ENCODE assay signal across 33 cellular contexts in the genomic region with DNA sequence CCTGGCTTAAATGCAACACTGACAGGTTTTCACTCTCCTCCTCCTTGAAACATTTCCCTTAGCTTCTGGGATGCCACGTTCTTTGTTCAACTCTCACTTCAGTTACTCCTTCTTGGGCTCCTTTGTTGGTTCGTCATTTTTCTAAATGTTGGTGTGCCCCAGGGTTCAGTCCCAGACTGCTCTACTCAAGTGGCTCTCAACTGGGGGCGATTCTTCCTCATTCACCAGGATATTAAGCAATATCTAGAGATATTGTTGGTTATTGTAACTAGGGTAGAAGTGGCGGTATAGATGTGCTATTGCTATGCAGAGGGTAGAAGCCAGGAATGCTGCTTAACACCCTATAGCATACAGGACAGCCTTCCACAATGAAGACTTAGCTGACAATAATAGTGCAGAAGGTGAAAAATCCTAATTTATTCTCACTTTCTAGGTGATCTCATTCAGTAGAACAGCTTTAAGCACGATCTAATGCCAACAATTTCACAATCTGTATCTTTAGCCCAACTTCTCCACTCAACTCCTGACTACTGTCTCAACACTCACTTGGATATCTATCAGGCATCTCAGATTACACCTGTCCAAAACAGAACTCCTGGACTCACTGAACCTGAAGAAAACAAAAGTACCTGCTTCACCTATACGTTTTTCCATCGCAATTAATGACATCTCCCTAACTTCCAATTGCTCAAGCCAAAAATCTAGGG. TPM values are rescaled to one million over a fixed set of nuclear protein-coding genes. Genes with fewer than 3 reads are reported as not detected.
DNase-seq lines count a peak whose midpoint lies in the region; ATAC-seq, FAIRE-seq and TF ChIP-seq lines count a peak whose summit lies in the region.
"Had no signal": no experiment of that assay in that cellular context is flagged by ENCODE, and none has a peak within 500 bp of the region (broad histone marks: within the 10 kb centered on the region; RNA-seq: fewer than 3 reads in every experiment).

No MANE protein-coding gene starts in this region.

- H4K20me1 ChIP-seq in BLaER1 treated with 17β-estradiol and CSF1 and Interleukin-3, amounts not matched to agents 10 nM and 100 nM = peaks cover 0 to 59% (median 36%) of the 10 kb centered on the region in 11 experiments; a peak in 18 of 22 replicates

- peak overlapping the region in 1 of 10 experiments; percentile 21; a peak in 1 of 20 replicates for H3K4me3 ChIP-seq in BLaER1 treated with 17β-estradiol and CSF1 and Interleukin-3, amounts not matched to agents 10 nM and 100 nM
- H3K4me3 ChIP-seq in HEK293 (ENCODE audit: low read depth, low read length) (no peak overlapping the region), lower lobe of right lung (peak overlapping the region; percentile 18)
- H3K4me3 ChIP-seq: ascending aorta, HAP-1, SJSA1, skin epidermis, suprapubic skin, upper lobe of left lung had no signal

- DNase-seq in SIG-M5 treated with dmso at 0.1 percent for 504 hours (lab: John Stamatoyannopoulos, UW; ENCODE audit: unreplicated experiment) = peak; percentile 83
- no peak for DNase-seq in lower lobe of right lung
- no peak for DNase-seq in HT-29 (ENCODE audit: low spot score)
- DNase-seq in NCI-H2107 (lab: John Stamatoyannopoulos, UW) = no peak
- DNase-seq in GM19239 (ENCODE audit: insufficient read length, low spot score) = no peak
- DNase-seq: activated CD8-positive, alpha-beta memory T cell treated with anti-CD3 and anti-CD28 coated beads, Interleukin-2, amount 10 ng/mL, durations not matched to agents 7 days and 5 days; activated T-cell treated with anti-CD3 and anti-CD28 coated beads, Interleukin-2, amount 50 U/mL, for 48 hours; C1 segment of cervical spinal cord; central memory CD4-positive, alpha-beta T cell; COR-L47; dermis blood vessel endothelial cell; DMS53; endodermal cell; head of caudate nucleus; natural killer cell; NCI-H1417; NCI-H2029; NCI-H2227 treated with DMSO at 0.1 percent for 48 hours; NCI-H526 treated with DMSO at 0.1 percent for 48 hours; NK-92 treated with Interleukin-12 subunit alpha and Interleukin-12 subunit beta, amount 100 ng/mL, for 24 hours; nucleus accumbens; stimulated activated naive B cell treated with anti-CD40 and anti-IgM and Interleukin-4, amounts not matched to agents 10 μg/mL and 1 μg/mL and 100 μg/mL, for 72 hours had no signal

- CTCF ChIA-PET in HEK293 (lab: Yijun Ruan, JAX) = interaction anchor here (0.5 to 0.8 kb wide), 3 partner anchors 9 to 266 kb away, joined by 3 to 4 read pairs (median 3); no protein-coding TSS in a partner anchor

- H3K4me2 ChIP-seq in BLaER1 treated with 17β-estradiol and CSF1 and Interleukin-3, amounts not matched to agents 10 nM and 100 nM = peak overlapping the region in 9 of 11 experiments; percentile 23 to 93 (median 52); a peak in 15 of 22 replicates

- peak overlapping the region in 3 of 11 experiments; percentile 3 to 30 (median 15); a peak in 3 of 22 replicates for H3K27ac ChIP-seq in BLaER1 treated with 17β-estradiol and CSF1 and Interleukin-3, amounts not matched to agents 10 nM and 100 nM
- H3K27ac ChIP-seq in HEK293 (ENCODE audit: extremely low read depth, low read depth, low read length) (no peak overlapping the region), lower lobe of right lung (peak overlapping the region; percentile 48)
- H3K27ac ChIP-seq: ascending aorta, SJSA1, skin epidermis, suprapubic skin had no signal

- intact Hi-C loops in lower lobe of right lung (cut with DNase I) = no loop called here

- H3K9me3 ChIP-seq in BLaER1 treated with 17β-estradiol and CSF1 and Interleukin-3, amounts not matched to agents 10 nM and 100 nM (replicated peaks in 1 of 11) = no peaks in the 10 kb centered on the region
- H3K9me3 ChIP-seq in HEK293 (ENCODE audit: control insufficient read depth, insufficient read depth, low read depth, low read length) = no peaks in the 10 kb centered on the region
- no peaks in the 10 kb centered on the region for H3K9me3 ChIP-seq in lower lobe of right lung
- H3K9me3 ChIP-seq: ascending aorta, HAP-1, SJSA1, suprapubic skin, upper lobe of left lung had no signal

- peaks cover 66 to 86% (median 82%) of the 10 kb centered on the region in 11 experiments for H3K36me3 ChIP-seq in BLaER1 treated with 17β-estradiol and CSF1 and Interleukin-3, amounts not matched to agents 10 nM and 100 nM
- peaks cover 10 to 83% of the 10 kb centered on the region in 2 experiments; a peak in 2 of 3 replicates for H3K36me3 ChIP-seq in HEK293 (ENCODE audit: control insufficient read depth in 2 of 2, insufficient read depth in 1 of 2, low read length in 2 of 2)
- H3K36me3 ChIP-seq in lower lobe of right lung = peaks cover 73% of the 10 kb centered on the region

- FAIRE-seq in GM19239 (lab: Jason Lieb, UNC) = no peak
- FAIRE-seq: keratinocyte, RCC 7860 had no signal

- H3K27me3 ChIP-seq in BLaER1 treated with 17β-estradiol and CSF1 and Interleukin-3, amounts not matched to agents 10 nM and 100 nM = no peaks in the 10 kb centered on the region
- no peaks in the 10 kb centered on the region for H3K27me3 ChIP-seq in lower lobe of right lung (ENCODE audit: low read depth)
- H3K27me3 ChIP-seq: ascending aorta, SJSA1, suprapubic skin, upper lobe of left lung had no signal

- H3K9ac ChIP-seq in BLaER1 treated with 17β-estradiol and CSF1 and Interleukin-3, amounts not matched to agents 10 nM and 100 nM = peak overlapping the region in 1 of 11 experiments; percentile 3; a peak in 1 of 22 replicates

- POLR2A ChIA-PET in HEK293 (lab: Yijun Ruan, JAX) = interaction anchor here (0.5 to 0.6 kb wide), 2 partner anchors 158 to 310 kb away, joined by 3 to 7 read pairs; no protein-coding TSS in a partner anchor

- TF ChIP-seq CTCF in HEK293 (tag by site-specific recombination; IDR thresholded peaks at IDR 0.05) = no peak
- no peak for TF ChIP-seq CTCF in lower lobe of right lung (IDR thresholded peaks at IDR 0.05)

- ATAC-seq in lower lobe of right lung (peak; percentile 55 to 62), HG02884 (IDR thresholded peaks at IDR 0.05; ENCODE audit: unreplicated experiment) (no peak)
- ATAC-seq: activated CD8-positive, alpha-beta memory T cell treated with anti-CD3 and anti-CD28 coated beads, Interleukin-2, amount 10 ng/mL, durations not matched to agents 7 days and 5 days; natural killer cell; stimulated activated naive B cell treated with anti-CD40 and anti-IgM and Interleukin-4, amounts not matched to agents 10 μg/mL and 1 μg/mL and 100 μg/mL, for 72 hours had no signal

- H3K4me1 ChIP-seq in BLaER1 treated with 17β-estradiol and CSF1 and Interleukin-3, amounts not matched to agents 10 nM and 100 nM = peaks cover 20 to 54% (median 46%) of the 10 kb centered on the region in 10 experiments
- H3K4me1 ChIP-seq in HEK293 (ENCODE audit: control insufficient read depth, insufficient read depth, low read length) = no peaks in the 10 kb centered on the region
- H3K4me1 ChIP-seq in lower lobe of right lung = peaks cover 51% of the 10 kb centered on the region

TF ChIP-seq in HEK293, 187 proteins besides CTCF, POLR2A, EP300 and RAD21:
- TF ChIP-seq PRDM1 (tag by site-specific recombination; IDR thresholded peaks at IDR 0.05) (0 out of 2 replicates have a peak, but pooled peaks have one; percentile 23), ZNF214 (tag by site-specific recombination; IDR thresholded peaks at IDR 0.05; ENCODE audit: borderline replicate concordance) (no peak), ZFP37 (tag by site-specific recombination; IDR thresholded peaks at IDR 0.05) (no peak), KLF8 (tag by site-specific recombination; IDR thresholded peaks at IDR 0.05) (no peak), ZNF112 (tag by site-specific recombination; IDR thresholded peaks at IDR 0.05) (no peak), ZFHX2 (tag by site-specific recombination; conservative IDR thresholded peaks at IDR 0.05) (no peak), ZSCAN30 (tag by site-specific recombination; IDR thresholded peaks at IDR 0.05) (no peak)

RNA-seq across cellular contexts. Expression of gene NUP160, which starts 4.6 kb away (rescaled TPM):
- 43.3 TPM for total RNA-seq in lower lobe of right lung
- 36.8 and 39.5 TPM in 2 replicates for total RNA-seq in HT-29 (2014; rRNA removed; shearing (Covaris generic))
